In the genomic region with DNA sequence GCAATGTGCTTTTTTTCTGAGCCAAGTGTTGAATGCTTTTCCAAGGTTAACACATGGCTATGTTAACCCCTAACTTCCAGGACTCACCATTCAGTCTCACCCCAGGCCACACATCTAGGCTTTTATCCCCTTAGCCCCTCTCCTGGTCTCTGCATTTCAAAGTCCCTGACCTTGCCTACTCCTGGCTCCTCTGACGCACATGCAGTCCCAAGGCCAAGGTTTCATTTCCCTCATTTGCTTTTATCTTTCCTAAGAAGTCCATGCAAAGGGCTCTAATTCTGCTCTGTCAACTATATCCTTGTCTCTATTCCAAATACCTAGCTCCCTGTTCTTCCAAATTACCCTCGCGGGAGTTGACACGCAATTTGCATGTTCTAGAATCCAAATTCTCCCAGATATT, we compare ENCODE assay signal across 1 cellular context.
TF ChIP-seq lines count a peak whose summit lies in the region.

No MANE protein-coding gene starts in this region.

TF ChIP-seq in WTC11, 78 proteins besides CTCF, POLR2A, EP300 and RAD21:
- TF ChIP-seq, protein P1, sequence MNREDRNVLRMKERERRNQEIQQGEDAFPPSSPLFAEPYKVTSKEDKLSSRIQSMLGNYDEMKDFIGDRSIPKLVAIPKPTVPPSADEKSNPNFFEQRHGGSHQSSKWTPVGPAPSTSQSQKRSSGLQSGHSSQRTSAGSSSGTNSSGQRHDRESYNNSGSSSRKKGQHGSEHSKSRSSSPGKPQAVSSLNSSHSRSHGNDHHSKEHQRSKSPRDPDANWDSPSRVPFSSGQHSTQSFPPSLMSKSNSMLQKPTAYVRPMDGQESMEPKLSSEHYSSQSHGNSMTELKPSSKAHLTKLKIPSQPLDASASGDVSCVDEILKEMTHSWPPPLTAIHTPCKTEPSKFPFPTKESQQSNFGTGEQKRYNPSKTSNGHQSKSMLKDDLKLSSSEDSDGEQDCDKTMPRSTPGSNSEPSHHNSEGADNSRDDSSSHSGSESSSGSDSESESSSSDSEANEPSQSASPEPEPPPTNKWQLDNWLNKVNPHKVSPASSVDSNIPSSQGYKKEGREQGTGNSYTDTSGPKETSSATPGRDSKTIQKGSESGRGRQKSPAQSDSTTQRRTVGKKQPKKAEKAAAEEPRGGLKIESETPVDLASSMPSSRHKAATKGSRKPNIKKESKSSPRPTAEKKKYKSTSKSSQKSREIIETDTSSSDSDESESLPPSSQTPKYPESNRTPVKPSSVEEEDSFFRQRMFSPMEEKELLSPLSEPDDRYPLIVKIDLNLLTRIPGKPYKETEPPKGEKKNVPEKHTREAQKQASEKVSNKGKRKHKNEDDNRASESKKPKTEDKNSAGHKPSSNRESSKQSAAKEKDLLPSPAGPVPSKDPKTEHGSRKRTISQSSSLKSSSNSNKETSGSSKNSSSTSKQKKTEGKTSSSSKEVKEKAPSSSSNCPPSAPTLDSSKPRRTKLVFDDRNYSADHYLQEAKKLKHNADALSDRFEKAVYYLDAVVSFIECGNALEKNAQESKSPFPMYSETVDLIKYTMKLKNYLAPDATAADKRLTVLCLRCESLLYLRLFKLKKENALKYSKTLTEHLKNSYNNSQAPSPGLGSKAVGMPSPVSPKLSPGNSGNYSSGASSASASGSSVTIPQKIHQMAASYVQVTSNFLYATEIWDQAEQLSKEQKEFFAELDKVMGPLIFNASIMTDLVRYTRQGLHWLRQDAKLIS (CRISPR knock-in tag; IDR thresholded peaks at IDR 0.05; ENCODE audit: borderline replicate concordance), result no peak
- TF ChIP-seq EMX1 (CRISPR knock-in tag; IDR thresholded peaks at IDR 0.05), result no peak
- no peak for TF ChIP-seq FOXJ3 (CRISPR knock-in tag; IDR thresholded peaks at IDR 0.05; ENCODE audit: borderline replicate concordance)
- no peak for TF ChIP-seq ZMAT4 (CRISPR knock-in tag; IDR thresholded peaks at IDR 0.05)
- TF ChIP-seq NR2C2 (CRISPR knock-in tag; IDR thresholded peaks at IDR 0.05), result no peak
- TF ChIP-seq FOXK1 (CRISPR knock-in tag; IDR thresholded peaks at IDR 0.05), result no peak
- TF ChIP-seq ZNF671 (CRISPR knock-in tag; IDR thresholded peaks at IDR 0.05), result no peak
- TF ChIP-seq, protein P2, sequence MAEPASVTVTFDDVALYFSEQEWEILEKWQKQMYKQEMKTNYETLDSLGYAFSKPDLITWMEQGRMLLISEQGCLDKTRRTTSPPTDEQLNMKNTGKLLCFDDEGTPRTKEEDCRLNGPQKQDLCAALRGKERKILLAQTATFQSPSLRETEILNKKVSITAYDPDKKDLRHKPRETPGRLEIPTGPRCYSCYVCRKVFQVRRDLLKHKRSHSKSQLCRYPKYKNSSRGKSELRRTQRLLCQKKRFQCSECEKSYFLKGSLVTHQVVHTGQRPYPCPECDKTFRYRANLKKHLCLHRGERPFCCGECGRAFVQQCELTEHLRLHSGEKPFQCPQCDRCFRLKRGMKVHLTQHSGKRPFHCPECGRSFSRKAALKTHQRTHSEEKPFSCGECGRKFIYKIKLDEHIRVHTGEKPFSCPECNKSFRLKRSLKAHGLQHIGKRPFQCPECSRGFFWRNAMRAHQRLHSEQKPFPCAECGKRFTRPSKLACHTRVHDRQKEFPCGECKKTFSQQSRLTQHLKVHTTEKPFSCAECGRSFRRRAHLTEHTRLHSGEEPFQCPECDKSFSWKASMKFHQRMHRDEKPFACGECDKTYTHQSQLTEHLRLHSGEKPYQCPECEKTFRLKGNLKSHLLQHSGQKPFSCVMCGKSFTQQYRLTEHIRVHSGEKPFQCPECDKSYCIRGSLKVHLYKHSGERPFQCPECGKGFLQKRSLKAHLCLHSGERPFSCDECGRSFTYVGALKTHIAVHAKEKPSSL (CRISPR knock-in tag; conservative IDR thresholded peaks at IDR 0.05), result no peak
- TF ChIP-seq ZNF263 (CRISPR knock-in tag; IDR thresholded peaks at IDR 0.05; ENCODE audit: low read depth), result no peak
- TF ChIP-seq PREB (CRISPR knock-in tag; IDR thresholded peaks at IDR 0.05; ENCODE audit: borderline replicate concordance), result no peak
- no peak for TF ChIP-seq CDX4 (CRISPR knock-in tag; IDR thresholded peaks at IDR 0.05; ENCODE audit: borderline replicate concordance)
- no peak for TF ChIP-seq ZNF219 (CRISPR knock-in tag; IDR thresholded peaks at IDR 0.05; ENCODE audit: borderline replicate concordance)
- TF ChIP-seq, protein P3, sequence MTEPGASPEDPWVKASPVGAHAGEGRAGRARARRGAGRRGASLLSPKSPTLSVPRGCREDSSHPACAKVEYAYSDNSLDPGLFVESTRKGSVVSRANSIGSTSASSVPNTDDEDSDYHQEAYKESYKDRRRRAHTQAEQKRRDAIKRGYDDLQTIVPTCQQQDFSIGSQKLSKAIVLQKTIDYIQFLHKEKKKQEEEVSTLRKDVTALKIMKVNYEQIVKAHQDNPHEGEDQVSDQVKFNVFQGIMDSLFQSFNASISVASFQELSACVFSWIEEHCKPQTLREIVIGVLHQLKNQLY (CRISPR knock-in tag; IDR thresholded peaks at IDR 0.05), result no peak
- TF ChIP-seq CBFB (CRISPR knock-in tag; IDR thresholded peaks at IDR 0.05; ENCODE audit: low read depth), result no peak
- TF ChIP-seq, protein P4, sequence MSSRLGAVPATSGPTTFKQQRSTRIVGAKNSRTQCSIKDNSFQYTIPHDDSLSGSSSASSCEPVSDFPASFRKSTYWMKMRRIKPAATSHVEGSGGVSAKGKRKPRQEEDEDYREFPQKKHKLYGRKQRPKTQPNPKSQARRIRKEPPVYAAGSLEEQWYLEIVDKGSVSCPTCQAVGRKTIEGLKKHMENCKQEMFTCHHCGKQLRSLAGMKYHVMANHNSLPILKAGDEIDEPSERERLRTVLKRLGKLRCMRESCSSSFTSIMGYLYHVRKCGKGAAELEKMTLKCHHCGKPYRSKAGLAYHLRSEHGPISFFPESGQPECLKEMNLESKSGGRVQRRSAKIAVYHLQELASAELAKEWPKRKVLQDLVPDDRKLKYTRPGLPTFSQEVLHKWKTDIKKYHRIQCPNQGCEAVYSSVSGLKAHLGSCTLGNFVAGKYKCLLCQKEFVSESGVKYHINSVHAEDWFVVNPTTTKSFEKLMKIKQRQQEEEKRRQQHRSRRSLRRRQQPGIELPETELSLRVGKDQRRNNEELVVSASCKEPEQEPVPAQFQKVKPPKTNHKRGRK (CRISPR knock-in tag; IDR thresholded peaks at IDR 0.05; ENCODE audit: borderline replicate concordance), result no peak
